In the genomic region with DNA sequence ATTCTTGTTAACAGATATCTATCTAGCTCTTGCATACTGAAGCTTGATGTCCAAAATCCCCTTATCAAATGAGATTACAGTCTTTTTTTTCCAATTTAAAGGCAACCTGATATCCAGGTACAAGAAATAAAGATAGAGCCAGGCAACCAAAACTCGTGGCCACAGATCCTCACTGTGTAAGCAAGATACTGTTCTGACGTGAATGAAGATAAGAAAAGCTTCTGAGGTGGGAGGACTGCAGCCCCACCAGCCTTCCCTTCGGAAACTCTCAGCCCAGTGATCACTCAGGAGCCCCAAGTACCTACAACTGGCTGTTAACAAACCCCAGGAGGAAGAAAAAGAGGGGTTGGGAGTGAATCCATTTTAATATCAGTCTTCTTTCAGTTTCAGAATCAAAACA, we compare ENCODE assay signal across 2 cellular contexts.
TF ChIP-seq lines count a peak whose summit lies in the region.

No MANE protein-coding gene starts in this region.

TF ChIP-seq in GM23338, 12 proteins besides CTCF, POLR2A, EP300 and RAD21 (continued from another document):
- no peak for TF ChIP-seq POLR2AphosphoS5 (IDR thresholded peaks at IDR 0.05; ENCODE audit: low read depth)
- TF ChIP-seq EZH2phosphoT487 (IDR thresholded peaks at IDR 0.05; ENCODE audit: unreplicated experiment) = no peak
- TF ChIP-seq, protein P1, sequence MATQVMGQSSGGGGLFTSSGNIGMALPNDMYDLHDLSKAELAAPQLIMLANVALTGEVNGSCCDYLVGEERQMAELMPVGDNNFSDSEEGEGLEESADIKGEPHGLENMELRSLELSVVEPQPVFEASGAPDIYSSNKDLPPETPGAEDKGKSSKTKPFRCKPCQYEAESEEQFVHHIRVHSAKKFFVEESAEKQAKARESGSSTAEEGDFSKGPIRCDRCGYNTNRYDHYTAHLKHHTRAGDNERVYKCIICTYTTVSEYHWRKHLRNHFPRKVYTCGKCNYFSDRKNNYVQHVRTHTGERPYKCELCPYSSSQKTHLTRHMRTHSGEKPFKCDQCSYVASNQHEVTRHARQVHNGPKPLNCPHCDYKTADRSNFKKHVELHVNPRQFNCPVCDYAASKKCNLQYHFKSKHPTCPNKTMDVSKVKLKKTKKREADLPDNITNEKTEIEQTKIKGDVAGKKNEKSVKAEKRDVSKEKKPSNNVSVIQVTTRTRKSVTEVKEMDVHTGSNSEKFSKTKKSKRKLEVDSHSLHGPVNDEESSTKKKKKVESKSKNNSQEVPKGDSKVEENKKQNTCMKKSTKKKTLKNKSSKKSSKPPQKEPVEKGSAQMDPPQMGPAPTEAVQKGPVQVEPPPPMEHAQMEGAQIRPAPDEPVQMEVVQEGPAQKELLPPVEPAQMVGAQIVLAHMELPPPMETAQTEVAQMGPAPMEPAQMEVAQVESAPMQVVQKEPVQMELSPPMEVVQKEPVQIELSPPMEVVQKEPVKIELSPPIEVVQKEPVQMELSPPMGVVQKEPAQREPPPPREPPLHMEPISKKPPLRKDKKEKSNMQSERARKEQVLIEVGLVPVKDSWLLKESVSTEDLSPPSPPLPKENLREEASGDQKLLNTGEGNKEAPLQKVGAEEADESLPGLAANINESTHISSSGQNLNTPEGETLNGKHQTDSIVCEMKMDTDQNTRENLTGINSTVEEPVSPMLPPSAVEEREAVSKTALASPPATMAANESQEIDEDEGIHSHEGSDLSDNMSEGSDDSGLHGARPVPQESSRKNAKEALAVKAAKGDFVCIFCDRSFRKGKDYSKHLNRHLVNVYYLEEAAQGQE (IDR thresholded peaks at IDR 0.05; ENCODE audit: unreplicated experiment) = no peak
- TF ChIP-seq, protein P2, sequence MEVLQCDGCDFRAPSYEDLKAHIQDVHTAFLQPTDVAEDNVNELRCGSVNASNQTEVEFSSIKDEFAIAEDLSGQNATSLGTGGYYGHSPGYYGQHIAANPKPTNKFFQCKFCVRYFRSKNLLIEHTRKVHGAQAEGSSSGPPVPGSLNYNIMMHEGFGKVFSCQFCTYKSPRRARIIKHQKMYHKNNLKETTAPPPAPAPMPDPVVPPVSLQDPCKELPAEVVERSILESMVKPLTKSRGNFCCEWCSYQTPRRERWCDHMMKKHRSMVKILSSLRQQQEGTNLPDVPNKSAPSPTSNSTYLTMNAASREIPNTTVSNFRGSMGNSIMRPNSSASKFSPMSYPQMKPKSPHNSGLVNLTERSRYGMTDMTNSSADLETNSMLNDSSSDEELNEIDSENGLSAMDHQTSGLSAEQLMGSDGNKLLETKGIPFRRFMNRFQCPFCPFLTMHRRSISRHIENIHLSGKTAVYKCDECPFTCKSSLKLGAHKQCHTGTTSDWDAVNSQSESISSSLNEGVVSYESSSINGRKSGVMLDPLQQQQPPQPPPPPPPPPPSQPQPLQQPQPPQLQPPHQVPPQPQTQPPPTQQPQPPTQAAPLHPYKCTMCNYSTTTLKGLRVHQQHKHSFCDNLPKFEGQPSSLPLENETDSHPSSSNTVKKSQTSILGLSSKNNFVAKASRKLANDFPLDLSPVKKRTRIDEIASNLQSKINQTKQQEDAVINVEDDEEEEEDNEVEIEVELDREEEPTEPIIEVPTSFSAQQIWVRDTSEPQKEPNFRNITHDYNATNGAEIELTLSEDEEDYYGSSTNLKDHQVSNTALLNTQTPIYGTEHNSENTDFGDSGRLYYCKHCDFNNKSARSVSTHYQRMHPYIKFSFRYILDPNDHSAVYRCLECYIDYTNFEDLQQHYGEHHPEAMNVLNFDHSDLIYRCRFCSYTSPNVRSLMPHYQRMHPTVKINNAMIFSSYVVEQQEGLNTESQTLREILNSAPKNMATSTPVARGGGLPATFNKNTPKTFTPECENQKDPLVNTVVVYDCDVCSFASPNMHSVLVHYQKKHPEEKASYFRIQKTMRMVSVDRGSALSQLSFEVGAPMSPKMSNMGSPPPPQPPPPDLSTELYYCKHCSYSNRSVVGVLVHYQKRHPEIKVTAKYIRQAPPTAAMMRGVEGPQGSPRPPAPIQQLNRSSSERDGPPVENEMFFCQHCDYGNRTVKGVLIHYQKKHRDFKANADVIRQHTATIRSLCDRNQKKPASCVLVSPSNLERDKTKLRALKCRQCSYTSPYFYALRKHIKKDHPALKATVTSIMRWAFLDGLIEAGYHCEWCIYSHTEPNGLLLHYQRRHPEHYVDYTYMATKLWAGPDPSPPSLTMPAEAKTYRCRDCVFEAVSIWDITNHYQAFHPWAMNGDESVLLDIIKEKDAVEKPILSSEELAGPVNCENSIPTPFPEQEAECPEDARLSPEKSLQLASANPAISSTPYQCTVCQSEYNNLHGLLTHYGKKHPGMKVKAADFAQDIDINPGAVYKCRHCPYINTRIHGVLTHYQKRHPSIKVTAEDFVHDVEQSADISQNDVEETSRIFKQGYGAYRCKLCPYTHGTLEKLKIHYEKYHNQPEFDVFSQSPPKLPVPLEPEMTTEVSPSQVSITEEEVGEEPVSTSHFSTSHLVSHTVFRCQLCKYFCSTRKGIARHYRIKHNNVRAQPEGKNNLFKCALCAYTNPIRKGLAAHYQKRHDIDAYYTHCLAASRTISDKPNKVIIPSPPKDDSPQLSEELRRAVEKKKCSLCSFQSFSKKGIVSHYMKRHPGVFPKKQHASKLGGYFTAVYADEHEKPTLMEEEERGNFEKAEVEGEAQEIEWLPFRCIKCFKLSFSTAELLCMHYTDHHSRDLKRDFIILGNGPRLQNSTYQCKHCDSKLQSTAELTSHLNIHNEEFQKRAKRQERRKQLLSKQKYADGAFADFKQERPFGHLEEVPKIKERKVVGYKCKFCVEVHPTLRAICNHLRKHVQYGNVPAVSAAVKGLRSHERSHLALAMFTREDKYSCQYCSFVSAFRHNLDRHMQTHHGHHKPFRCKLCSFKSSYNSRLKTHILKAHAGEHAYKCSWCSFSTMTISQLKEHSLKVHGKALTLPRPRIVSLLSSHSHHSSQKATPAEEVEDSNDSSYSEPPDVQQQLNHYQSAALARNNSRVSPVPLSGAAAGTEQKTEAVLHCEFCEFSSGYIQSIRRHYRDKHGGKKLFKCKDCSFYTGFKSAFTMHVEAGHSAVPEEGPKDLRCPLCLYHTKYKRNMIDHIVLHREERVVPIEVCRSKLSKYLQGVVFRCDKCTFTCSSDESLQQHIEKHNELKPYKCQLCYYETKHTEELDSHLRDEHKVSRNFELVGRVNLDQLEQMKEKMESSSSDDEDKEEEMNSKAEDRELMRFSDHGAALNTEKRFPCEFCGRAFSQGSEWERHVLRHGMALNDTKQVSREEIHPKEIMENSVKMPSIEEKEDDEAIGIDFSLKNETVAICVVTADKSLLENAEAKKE (CRISPR knock-in tag; IDR thresholded peaks at IDR 0.05) = no peak
- no peak for TF ChIP-seq CREB1 (CRISPR knock-in tag; IDR thresholded peaks at IDR 0.05; ENCODE audit: low read depth)
- TF ChIP-seq, protein P3, sequence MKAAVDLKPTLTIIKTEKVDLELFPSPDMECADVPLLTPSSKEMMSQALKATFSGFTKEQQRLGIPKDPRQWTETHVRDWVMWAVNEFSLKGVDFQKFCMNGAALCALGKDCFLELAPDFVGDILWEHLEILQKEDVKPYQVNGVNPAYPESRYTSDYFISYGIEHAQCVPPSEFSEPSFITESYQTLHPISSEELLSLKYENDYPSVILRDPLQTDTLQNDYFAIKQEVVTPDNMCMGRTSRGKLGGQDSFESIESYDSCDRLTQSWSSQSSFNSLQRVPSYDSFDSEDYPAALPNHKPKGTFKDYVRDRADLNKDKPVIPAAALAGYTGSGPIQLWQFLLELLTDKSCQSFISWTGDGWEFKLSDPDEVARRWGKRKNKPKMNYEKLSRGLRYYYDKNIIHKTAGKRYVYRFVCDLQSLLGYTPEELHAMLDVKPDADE (IDR thresholded peaks at IDR 0.05) = no peak
- TF ChIP-seq ZNF114 (CRISPR knock-in tag; IDR thresholded peaks at IDR 0.05) = no peak

TF ChIP-seq in WTC11, 78 proteins besides CTCF, POLR2A, EP300 and RAD21 (continues in another document):
- TF ChIP-seq, protein P4, sequence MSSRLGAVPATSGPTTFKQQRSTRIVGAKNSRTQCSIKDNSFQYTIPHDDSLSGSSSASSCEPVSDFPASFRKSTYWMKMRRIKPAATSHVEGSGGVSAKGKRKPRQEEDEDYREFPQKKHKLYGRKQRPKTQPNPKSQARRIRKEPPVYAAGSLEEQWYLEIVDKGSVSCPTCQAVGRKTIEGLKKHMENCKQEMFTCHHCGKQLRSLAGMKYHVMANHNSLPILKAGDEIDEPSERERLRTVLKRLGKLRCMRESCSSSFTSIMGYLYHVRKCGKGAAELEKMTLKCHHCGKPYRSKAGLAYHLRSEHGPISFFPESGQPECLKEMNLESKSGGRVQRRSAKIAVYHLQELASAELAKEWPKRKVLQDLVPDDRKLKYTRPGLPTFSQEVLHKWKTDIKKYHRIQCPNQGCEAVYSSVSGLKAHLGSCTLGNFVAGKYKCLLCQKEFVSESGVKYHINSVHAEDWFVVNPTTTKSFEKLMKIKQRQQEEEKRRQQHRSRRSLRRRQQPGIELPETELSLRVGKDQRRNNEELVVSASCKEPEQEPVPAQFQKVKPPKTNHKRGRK (CRISPR knock-in tag; IDR thresholded peaks at IDR 0.05; ENCODE audit: borderline replicate concordance) = no peak
- TF ChIP-seq, protein P5, sequence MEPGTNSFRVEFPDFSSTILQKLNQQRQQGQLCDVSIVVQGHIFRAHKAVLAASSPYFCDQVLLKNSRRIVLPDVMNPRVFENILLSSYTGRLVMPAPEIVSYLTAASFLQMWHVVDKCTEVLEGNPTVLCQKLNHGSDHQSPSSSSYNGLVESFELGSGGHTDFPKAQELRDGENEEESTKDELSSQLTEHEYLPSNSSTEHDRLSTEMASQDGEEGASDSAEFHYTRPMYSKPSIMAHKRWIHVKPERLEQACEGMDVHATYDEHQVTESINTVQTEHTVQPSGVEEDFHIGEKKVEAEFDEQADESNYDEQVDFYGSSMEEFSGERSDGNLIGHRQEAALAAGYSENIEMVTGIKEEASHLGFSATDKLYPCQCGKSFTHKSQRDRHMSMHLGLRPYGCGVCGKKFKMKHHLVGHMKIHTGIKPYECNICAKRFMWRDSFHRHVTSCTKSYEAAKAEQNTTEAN (CRISPR knock-in tag; IDR thresholded peaks at IDR 0.05) = no peak
- TF ChIP-seq ZNF317 (CRISPR knock-in tag; IDR thresholded peaks at IDR 0.05; ENCODE audit: borderline replicate concordance, low read depth) = no peak
- TF ChIP-seq ZNF423 (CRISPR knock-in tag; IDR thresholded peaks at IDR 0.05) = no peak
- TF ChIP-seq NR3C1 (CRISPR knock-in tag; conservative IDR thresholded peaks at IDR 0.05; ENCODE audit: low read depth) = no peak
- TF ChIP-seq, protein P6, sequence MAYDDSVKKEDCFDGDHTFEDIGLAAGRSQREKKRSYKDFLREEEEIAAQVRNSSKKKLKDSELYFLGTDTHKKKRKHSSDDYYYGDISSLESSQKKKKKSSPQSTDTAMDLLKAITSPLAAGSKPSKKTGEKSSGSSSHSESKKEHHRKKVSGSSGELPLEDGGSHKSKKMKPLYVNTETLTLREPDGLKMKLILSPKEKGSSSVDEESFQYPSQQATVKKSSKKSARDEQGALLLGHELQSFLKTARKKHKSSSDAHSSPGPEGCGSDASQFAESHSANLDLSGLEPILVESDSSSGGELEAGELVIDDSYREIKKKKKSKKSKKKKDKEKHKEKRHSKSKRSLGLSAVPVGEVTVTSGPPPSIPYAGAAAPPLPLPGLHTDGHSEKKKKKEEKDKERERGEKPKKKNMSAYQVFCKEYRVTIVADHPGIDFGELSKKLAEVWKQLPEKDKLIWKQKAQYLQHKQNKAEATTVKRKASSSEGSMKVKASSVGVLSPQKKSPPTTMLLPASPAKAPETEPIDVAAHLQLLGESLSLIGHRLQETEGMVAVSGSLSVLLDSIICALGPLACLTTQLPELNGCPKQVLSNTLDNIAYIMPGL (CRISPR knock-in tag; IDR thresholded peaks at IDR 0.05) = no peak
- no peak for TF ChIP-seq HMGA2 (CRISPR knock-in tag; IDR thresholded peaks at IDR 0.05)
- no peak for TF ChIP-seq ESRRA (CRISPR knock-in tag; IDR thresholded peaks at IDR 0.05; ENCODE audit: borderline replicate concordance)
- no peak for TF ChIP-seq SOX15 (CRISPR knock-in tag; IDR thresholded peaks at IDR 0.05)
- no peak for TF ChIP-seq FOXJ3 (CRISPR knock-in tag; IDR thresholded peaks at IDR 0.05; ENCODE audit: borderline replicate concordance)
- TF ChIP-seq, protein P7, sequence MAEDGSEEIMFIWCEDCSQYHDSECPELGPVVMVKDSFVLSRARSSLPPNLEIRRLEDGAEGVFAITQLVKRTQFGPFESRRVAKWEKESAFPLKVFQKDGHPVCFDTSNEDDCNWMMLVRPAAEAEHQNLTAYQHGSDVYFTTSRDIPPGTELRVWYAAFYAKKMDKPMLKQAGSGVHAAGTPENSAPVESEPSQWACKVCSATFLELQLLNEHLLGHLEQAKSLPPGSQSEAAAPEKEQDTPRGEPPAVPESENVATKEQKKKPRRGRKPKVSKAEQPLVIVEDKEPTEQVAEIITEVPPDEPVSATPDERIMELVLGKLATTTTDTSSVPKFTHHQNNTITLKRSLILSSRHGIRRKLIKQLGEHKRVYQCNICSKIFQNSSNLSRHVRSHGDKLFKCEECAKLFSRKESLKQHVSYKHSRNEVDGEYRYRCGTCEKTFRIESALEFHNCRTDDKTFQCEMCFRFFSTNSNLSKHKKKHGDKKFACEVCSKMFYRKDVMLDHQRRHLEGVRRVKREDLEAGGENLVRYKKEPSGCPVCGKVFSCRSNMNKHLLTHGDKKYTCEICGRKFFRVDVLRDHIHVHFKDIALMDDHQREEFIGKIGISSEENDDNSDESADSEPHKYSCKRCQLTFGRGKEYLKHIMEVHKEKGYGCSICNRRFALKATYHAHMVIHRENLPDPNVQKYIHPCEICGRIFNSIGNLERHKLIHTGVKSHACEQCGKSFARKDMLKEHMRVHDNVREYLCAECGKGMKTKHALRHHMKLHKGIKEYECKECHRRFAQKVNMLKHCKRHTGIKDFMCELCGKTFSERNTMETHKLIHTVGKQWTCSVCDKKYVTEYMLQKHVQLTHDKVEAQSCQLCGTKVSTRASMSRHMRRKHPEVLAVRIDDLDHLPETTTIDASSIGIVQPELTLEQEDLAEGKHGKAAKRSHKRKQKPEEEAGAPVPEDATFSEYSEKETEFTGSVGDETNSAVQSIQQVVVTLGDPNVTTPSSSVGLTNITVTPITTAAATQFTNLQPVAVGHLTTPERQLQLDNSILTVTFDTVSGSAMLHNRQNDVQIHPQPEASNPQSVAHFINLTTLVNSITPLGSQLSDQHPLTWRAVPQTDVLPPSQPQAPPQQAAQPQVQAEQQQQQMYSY (CRISPR knock-in tag; IDR thresholded peaks at IDR 0.05) = no peak
- TF ChIP-seq, protein P8, sequence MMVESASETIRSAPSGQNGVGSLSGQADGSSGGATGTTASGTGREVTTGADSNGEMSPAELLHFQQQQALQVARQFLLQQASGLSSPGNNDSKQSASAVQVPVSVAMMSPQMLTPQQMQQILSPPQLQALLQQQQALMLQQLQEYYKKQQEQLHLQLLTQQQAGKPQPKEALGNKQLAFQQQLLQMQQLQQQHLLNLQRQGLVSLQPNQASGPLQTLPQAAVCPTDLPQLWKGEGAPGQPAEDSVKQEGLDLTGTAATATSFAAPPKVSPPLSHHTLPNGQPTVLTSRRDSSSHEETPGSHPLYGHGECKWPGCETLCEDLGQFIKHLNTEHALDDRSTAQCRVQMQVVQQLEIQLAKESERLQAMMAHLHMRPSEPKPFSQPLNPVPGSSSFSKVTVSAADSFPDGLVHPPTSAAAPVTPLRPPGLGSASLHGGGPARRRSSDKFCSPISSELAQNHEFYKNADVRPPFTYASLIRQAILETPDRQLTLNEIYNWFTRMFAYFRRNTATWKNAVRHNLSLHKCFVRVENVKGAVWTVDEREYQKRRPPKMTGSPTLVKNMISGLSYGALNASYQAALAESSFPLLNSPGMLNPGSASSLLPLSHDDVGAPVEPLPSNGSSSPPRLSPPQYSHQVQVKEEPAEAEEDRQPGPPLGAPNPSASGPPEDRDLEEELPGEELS (CRISPR knock-in tag; IDR thresholded peaks at IDR 0.05) = no peak
- TF ChIP-seq ZBTB21 (CRISPR knock-in tag; IDR thresholded peaks at IDR 0.05; ENCODE audit: borderline replicate concordance) = no peak
- TF ChIP-seq, protein P9, sequence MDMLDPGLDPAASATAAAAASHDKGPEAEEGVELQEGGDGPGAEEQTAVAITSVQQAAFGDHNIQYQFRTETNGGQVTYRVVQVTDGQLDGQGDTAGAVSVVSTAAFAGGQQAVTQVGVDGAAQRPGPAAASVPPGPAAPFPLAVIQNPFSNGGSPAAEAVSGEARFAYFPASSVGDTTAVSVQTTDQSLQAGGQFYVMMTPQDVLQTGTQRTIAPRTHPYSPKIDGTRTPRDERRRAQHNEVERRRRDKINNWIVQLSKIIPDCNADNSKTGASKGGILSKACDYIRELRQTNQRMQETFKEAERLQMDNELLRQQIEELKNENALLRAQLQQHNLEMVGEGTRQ (CRISPR knock-in tag; IDR thresholded peaks at IDR 0.05) = no peak
